ENCODE assay signal across 16 cellular contexts in genomic region chr14:54761835-54762234, GRCh38.
"Had no signal": no experiment of that assay in that cellular context is flagged by ENCODE, and none has a peak within 500 bp of the region (broad histone marks: within the 10 kb centered on the region; RNA-seq: fewer than 3 reads in every experiment).

No MANE protein-coding gene starts in this region.

- H3K79me2 ChIP-seq: parathyroid adenoma had no signal

- H3K27ac Mint-ChIP-seq: activated naive CD4-positive, alpha-beta T cell treated with anti-CD3 and anti-CD28 coated beads, Interleukin-2, amount 50 U/mL, for 24 hours; naive thymus-derived CD8-positive, alpha-beta T cell had no signal

- H3K9ac ChIP-seq: parathyroid adenoma had no signal

- H3K36me3 ChIP-seq: colonic mucosa had no signal

- H3K27me3 ChIP-seq: body of pancreas, colonic mucosa, suprapubic skin, upper lobe of right lung had no signal

- H3K9me3 Mint-ChIP-seq: activated naive CD4-positive, alpha-beta T cell treated with anti-CD3 and anti-CD28 coated beads, Interleukin-2, amount 50 U/mL, for 24 hours; activated T-cell treated with anti-CD3 and anti-CD28 coated beads, Interleukin-2, amount 50 U/mL, for 24 hours; naive thymus-derived CD8-positive, alpha-beta T cell had no signal

- H3K27me3 Mint-ChIP-seq: activated naive CD4-positive, alpha-beta T cell treated with anti-CD3 and anti-CD28 coated beads, Interleukin-2, amount 50 U/mL, for 24 hours had no signal

- DNase-seq: activated CD4-positive, alpha-beta T cell treated with anti-CD3 and anti-CD28 coated beads, Interleukin-2, amount 50 U/mL, for 48 hours; activated CD4-positive, CD25-positive, alpha-beta regulatory T cell treated with anti-CD3 and anti-CD28 coated beads, Interleukin-2, amount 50 U/mL, for 72 hours; activated T-cell treated with anti-CD3 and anti-CD28 coated beads, Interleukin-2, amount 50 U/mL, for 24 hours; amniotic stem cell; body of pancreas; caudate nucleus; colonic mucosa; naive thymus-derived CD8-positive, alpha-beta T cell; stimulated activated CD4-positive, alpha-beta T cell treated with anti-CD3 and anti-CD28 coated beads, Interleukin-2, amount 100 ng/mL, for 48 hours; stimulated activated naive CD4-positive, alpha-beta T cell; T-helper 9 cell; upper lobe of right lung had no signal

- H2AFZ ChIP-seq: parathyroid adenoma had no signal

- H3K27ac ChIP-seq: body of pancreas, colonic mucosa, parathyroid adenoma, suprapubic skin, upper lobe of right lung had no signal

- H3K4me3 Mint-ChIP-seq: activated naive CD4-positive, alpha-beta T cell treated with anti-CD3 and anti-CD28 coated beads, Interleukin-2, amount 50 U/mL, for 24 hours; activated T-cell treated with anti-CD3 and anti-CD28 coated beads, Interleukin-2, amount 50 U/mL, for 24 hours; naive thymus-derived CD8-positive, alpha-beta T cell had no signal

- ATAC-seq: body of pancreas; esophagus mucosa; naive thymus-derived CD8-positive, alpha-beta T cell; upper lobe of right lung had no signal

- H3K9me3 ChIP-seq: body of pancreas, colonic mucosa, suprapubic skin, upper lobe of right lung had no signal

- H3K4me1 ChIP-seq: body of pancreas, parathyroid adenoma had no signal

- H3K4me3 ChIP-seq: body of pancreas, colonic mucosa, suprapubic skin, upper lobe of right lung had no signal

- H3K36me3 Mint-ChIP-seq: activated naive CD4-positive, alpha-beta T cell treated with anti-CD3 and anti-CD28 coated beads, Interleukin-2, amount 50 U/mL, for 24 hours; naive thymus-derived CD8-positive, alpha-beta T cell had no signal
